ENCODE assay signal across 13 cellular contexts in genomic region chr5:42812620-42813019, GRCh38. TPM values are rescaled to one million over a fixed set of nuclear protein-coding genes. Genes with fewer than 3 reads are reported as not detected.
DNase-seq lines count a peak whose midpoint lies in the region; ATAC-seq and TF ChIP-seq lines count a peak whose summit lies in the region.
"Had no signal": no experiment of that assay in that cellular context is flagged by ENCODE, and none has a peak within 500 bp of the region (broad histone marks: within the 10 kb centered on the region; RNA-seq: fewer than 3 reads in every experiment).

No MANE protein-coding gene starts in this region.

- no peaks in the 10 kb centered on the region for H3K79me2 ChIP-seq in H9 (ENCODE audit: insufficient read depth, low read length)
- H3K79me2 ChIP-seq in PC-3 (ENCODE audit: low read length), result no peaks in the 10 kb centered on the region

- H2BK20ac ChIP-seq in H9 (ENCODE audit: low read depth, low read length, poor library complexity, severe bottlenecking), result no peak overlapping the region

- H3K9ac ChIP-seq in H9 (ENCODE audit: extremely low read depth, insufficient read length, low read length) (no peak overlapping the region), PC-3 (ENCODE audit: low read length) (no peak overlapping the region)

- no peak for ATAC-seq in GM18907 (IDR thresholded peaks at IDR 0.05; ENCODE audit: unreplicated experiment)
- no peak for ATAC-seq in PC-3
- ATAC-seq in HG02759 (IDR thresholded peaks at IDR 0.05; ENCODE audit: unreplicated experiment), result no peak
- ATAC-seq in HG03354 (IDR thresholded peaks at IDR 0.05; ENCODE audit: poor library complexity, severe bottlenecking, unreplicated experiment), result no peak
- ATAC-seq: activated naive CD4-positive, alpha-beta T cell treated with anti-CD3 and anti-CD28 coated beads, Interleukin-2, amount 50 U/mL, for 72 hours had no signal

- H3K4ac ChIP-seq in H9 (ENCODE audit: low read depth, low read length), result no peak overlapping the region

- no peak overlapping the region for H4K8ac ChIP-seq in H9 (replicated peaks; ENCODE audit: insufficient read length, low read depth, low read length)

- H3K27me3 Mint-ChIP-seq in H9 (ENCODE audit: low read depth), result peaks cover 1% of the 10 kb centered on the region; the same call in 1 of the 2 replicates
- H3K27me3 Mint-ChIP-seq in mesothelial cell of epicardium (ENCODE audit: low read depth), result no peaks in the 10 kb centered on the region

- H3K4me3 ChIP-seq in breast epithelium, result peak overlapping the region in 2 of 3 donors; percentile 62 to 65
- H3K4me3 ChIP-seq in stomach, result no peak overlapping the region
- no peak overlapping the region for H3K4me3 ChIP-seq in PC-3 (ENCODE audit: low read length)

- H3K36me3 ChIP-seq in breast epithelium (no peaks in the 10 kb centered on the region), stomach (peaks cover 0 to under 1% (median 0%) of the 10 kb centered on the region in 4 donors), PC-3 (ENCODE audit: low read depth, low read length) (no peaks in the 10 kb centered on the region)
- H3K36me3 ChIP-seq: thoracic aorta had no signal

- no peak overlapping the region for H2BK5ac ChIP-seq in H9 (ENCODE audit: insufficient read length, low read length)

- H2AK5ac ChIP-seq in H9 (ENCODE audit: insufficient read length, low read length), result no peak overlapping the region

- intact Hi-C loops in breast epithelium (cut with DNase I; ENCODE audit: low total_unique reads) (no loop called here), stomach (cut with DNase I; ENCODE audit: low total_unique reads) (no loop called here), PC-3 (cut with micrococcal nuclease) (no loop called here)

- no peak overlapping the region for H4K91ac ChIP-seq in H9 (ENCODE audit: insufficient read length, low read depth, low read length)

- TF ChIP-seq CTCF in H9 (conservative IDR thresholded peaks at IDR 0.05), result no peak
- TF ChIP-seq CTCF in breast epithelium (IDR thresholded peaks at IDR 0.05), result no peak
- no peak for TF ChIP-seq CTCF in mesothelial cell of epicardium (IDR thresholded peaks at IDR 0.05; ENCODE audit: unreplicated experiment)
- TF ChIP-seq CTCF in stomach (IDR thresholded peaks at IDR 0.05), result no peak
- no peak for TF ChIP-seq CTCF in PC-3 (conservative IDR thresholded peaks at IDR 0.05; ENCODE audit: low read depth, low read length)

- no peak overlapping the region for H2AFZ ChIP-seq in H9 (ENCODE audit: low read length)
- H2AFZ ChIP-seq in PC-3 (ENCODE audit: low read length), result no peak overlapping the region

- no peak overlapping the region for H2BK12ac ChIP-seq in H9 (ENCODE audit: insufficient read length, low read depth, low read length)

- H3K4me1 Mint-ChIP-seq in H9 (peaks cover 52 to 59% of the 10 kb centered on the region in 2 experiments), mesothelial cell of epicardium (peaks cover 43% of the 10 kb centered on the region)

- no peaks in the 10 kb centered on the region for H3F3A ChIP-seq in PC-3 (ENCODE audit: low read length, unreplicated experiment)

- no peaks in the 10 kb centered on the region for H3K4me1 ChIP-seq in H9 (ENCODE audit: insufficient read depth, low read length)
- H3K4me1 ChIP-seq in breast epithelium, result peaks cover 3% of the 10 kb centered on the region in 2 donors
- peaks cover 12 to 47% (median 30%) of the 10 kb centered on the region in 4 donors for H3K4me1 ChIP-seq in stomach
- peaks cover 8% of the 10 kb centered on the region for H3K4me1 ChIP-seq in PC-3 (ENCODE audit: insufficient read depth, low read length)

- H3K14ac ChIP-seq in H9 (ENCODE audit: insufficient read depth, low read length), result no peak overlapping the region

- DNase-seq in H9, result no peak
- DNase-seq in breast epithelium (ENCODE audit: low spot score in 2 of 2), result no peak
- no peak for DNase-seq in mesothelial cell of epicardium (ENCODE audit: low spot score in 2 of 2, unreplicated experiment in 2 of 2)
- no peak for DNase-seq in stomach
- DNase-seq in PC-3, result no peak
- DNase-seq: activated CD4-positive, CD25-positive, alpha-beta regulatory T cell; activated CD8-positive, alpha-beta memory T cell treated with anti-CD3 and anti-CD28 coated beads, Interleukin-2, amount 50 U/mL, for 48 hours; NCI-H446 had no signal

- no peak overlapping the region for H3K56ac ChIP-seq in H9 (ENCODE audit: insufficient read length, low read depth, low read length)

- no peak for TF ChIP-seq EP300 in stomach (IDR thresholded peaks at IDR 0.05)

- H3K27ac ChIP-seq in H9 (ENCODE audit: insufficient read length, low read depth, low read length) (no peak overlapping the region), breast epithelium (peak overlapping the region; percentile 93 to 94), stomach (peak overlapping the region in 4 of 5 donors; percentile 78 to 86 (median 83)), PC-3 (ENCODE audit: low read length) (no peak overlapping the region)

- H2BK15ac ChIP-seq in H9 (ENCODE audit: low read depth, low read length), result no peak overlapping the region

- H3T11ph ChIP-seq in H9 (ENCODE audit: low read length), result no peak overlapping the region

- CTCF ChIA-PET in PC-3 (lab: Charles Lee), result no interaction called here

- H3K27me3 ChIP-seq in H9 (ENCODE audit: insufficient read depth, low read length) (no peaks in the 10 kb centered on the region), breast epithelium (no peaks in the 10 kb centered on the region), stomach (no peaks in the 10 kb centered on the region), PC-3 (ENCODE audit: low read length) (no peaks in the 10 kb centered on the region)

- no peak overlapping the region for H3K23ac ChIP-seq in H9 (ENCODE audit: insufficient read length, low read depth, low read length)

- H3K9me3 ChIP-seq in H9 (ENCODE audit: control insufficient read depth, low read depth, low read length), result no peaks in the 10 kb centered on the region
- no peaks in the 10 kb centered on the region for H3K9me3 ChIP-seq in breast epithelium
- H3K9me3 ChIP-seq in stomach, result no peaks in the 10 kb centered on the region
- H3K9me3 ChIP-seq in PC-3 (ENCODE audit: low read length), result no peaks in the 10 kb centered on the region
- H3K9me3 ChIP-seq: thoracic aorta had no signal

- no peak overlapping the region for H4K5ac ChIP-seq in H9 (ENCODE audit: insufficient read length, low read depth, low read length)

- no peak overlapping the region for H2BK120ac ChIP-seq in H9 (ENCODE audit: low read depth, low read length, poor library complexity, severe bottlenecking)

- H3K36me3 Mint-ChIP-seq in H9 (ENCODE audit: insufficient read depth in 1 of 3, low read depth in 3 of 3), result no peaks in the 10 kb centered on the region
- H3K36me3 Mint-ChIP-seq in mesothelial cell of epicardium, result peaks cover 2% of the 10 kb centered on the region
- H3K36me3 Mint-ChIP-seq: activated naive CD4-positive, alpha-beta T cell treated with anti-CD3 and anti-CD28 coated beads, Interleukin-2, amount 50 U/mL, for 72 hours had no signal

- no peaks in the 10 kb centered on the region for H3K79me1 ChIP-seq in H9 (ENCODE audit: insufficient read depth, low read depth, low read length, poor library complexity, severe bottlenecking)

- H3K18ac ChIP-seq in H9 (ENCODE audit: insufficient read length, low read depth, low read length), result no peak overlapping the region

- H3K9me3 Mint-ChIP-seq in H9 (no peaks in the 10 kb centered on the region; a peak in 1 of 5 replicates), mesothelial cell of epicardium (no peaks in the 10 kb centered on the region)
- H3K9me3 Mint-ChIP-seq: activated naive CD4-positive, alpha-beta T cell treated with anti-CD3 and anti-CD28 coated beads, Interleukin-2, amount 50 U/mL, for 72 hours had no signal

- H3K27ac Mint-ChIP-seq in H9 (peak overlapping the region in 2 of 3 experiments; percentile 57 to 72; a peak in 3 of 7 replicates), mesothelial cell of epicardium (peak overlapping the region; percentile 94)
- H3K27ac Mint-ChIP-seq: activated naive CD4-positive, alpha-beta T cell treated with anti-CD3 and anti-CD28 coated beads, Interleukin-2, amount 50 U/mL, for 72 hours had no signal

- H3K9me2 ChIP-seq in PC-3 (replicated peaks; ENCODE audit: low read length), result no peaks in the 10 kb centered on the region

- no peak overlapping the region for H3K4me2 ChIP-seq in H9 (ENCODE audit: insufficient read depth, insufficient read length, low read length)
- H3K4me2 ChIP-seq in PC-3 (ENCODE audit: low read length), result no peak overlapping the region

- POLR2A ChIA-PET in PC-3 (lab: Charles Lee; ENCODE audit: unreplicated experiment), result no interaction called here

- H3K23me2 ChIP-seq in H9 (ENCODE audit: insufficient read length, low read depth, low read length, poor library complexity, severe bottlenecking), result peaks cover 2% of the 10 kb centered on the region

- no peak for TF ChIP-seq POLR2A in breast epithelium (IDR thresholded peaks at IDR 0.05)
- no peak for TF ChIP-seq POLR2A in stomach (IDR thresholded peaks at IDR 0.05)

- no TSS peak for BruUV-seq in PC-3 (replicated peaks; lab: Mats Ljungman, UMichigan)

- H4K20me1 ChIP-seq in H9 (ENCODE audit: control insufficient read depth, insufficient read depth, insufficient read length) (no peaks in the 10 kb centered on the region), PC-3 (ENCODE audit: low read length) (no peaks in the 10 kb centered on the region)

- H3K4me3 Mint-ChIP-seq in H9 (no peak overlapping the region), mesothelial cell of epicardium (no peak overlapping the region)

- WGBS in H9 (ENCODE audit: extremely low coverage, insufficient read length, low lambda C conversion rate), result no CpG with 5 or more reads among the region's 2 CpGs
- 47 to 69% (median 58%) methylated on average over 2 of the region's 2 CpGs for WGBS in stomach, 5 donors

RNA-seq across cellular contexts. Expression of gene SELENOP, which starts 0.9 kb away (rescaled TPM):
- total RNA-seq in H9 (2021) (6.9 and 8.5 TPM in 2 replicates), breast epithelium (1,000 to 10,000 TPM in 2 of 3 donors, 100 to 1,000 TPM in 1; 509 to 1,868 (median 1,002) TPM), mesothelial cell of epicardium (84.5 to 95.8 TPM (median 86.9 TPM) in 3 replicates), stomach (100 to 1,000 TPM; 193 to 484 (median 395) TPM), PC-3 (2014; rRNA removed) (3.3 and 3.9 TPM in 2 replicates)
- polyA plus RNA-seq in stomach, result 100 to 1,000 TPM in 2 of 3 donors, 10 to 100 TPM in 1; 83.5 to 236 (median 166) TPM
- total RNA-seq: activated naive CD4-positive, alpha-beta T cell treated with anti-CD3 and anti-CD28 coated beads, Interleukin-2, amount 50 U/mL, for 72 hours had no signal

RNA-seq across cellular contexts. Expression of gene CCDC152, which starts 56.0 kb away (rescaled TPM):
- total RNA-seq in H9 (2021) (0.13 and 0.48 TPM in 2 replicates), breast epithelium (1 to 10 TPM in 1 of 3 donors, under 1 TPM in 2; 0.88 to 1.3 (median 0.96) TPM), mesothelial cell of epicardium (not detected in 3 replicates), stomach (10 to 100 TPM in 1 of 5 donors, 1 to 10 TPM in 2, not detected in 2; 1.5 to 15.2 (median 3.2) TPM), PC-3 (2014; rRNA removed) (not detected in 2 replicates)
- polyA plus RNA-seq in stomach, result 1 to 10 TPM in 1 of 3 donors, under 1 TPM in 2; 0.68 to 1.1 (median 0.75) TPM

Comparison
In these comparisons a context has a peak if more than half of its experiments do, and no peak if none do; other contexts are left out.
1. H3K27ac ChIP-seq: peak in breast epithelium (2 of 2) and stomach (4 of 5); none in H9 (single experiment) and PC-3 (single experiment).
2. H3K4me3 ChIP-seq: peak in breast epithelium (2 of 3); none in stomach (0 of 4) and PC-3 (single experiment).